Comparison of ENCODE assay signal across 1 cellular context in genomic region chr2:162113771-162114168, GRCh38.
TF ChIP-seq lines count a peak whose summit lies in the region.

No MANE protein-coding gene starts in this region.

TF ChIP-seq in HepG2, 621 proteins besides CTCF, POLR2A, EP300 and RAD21 (continued from another document):
- TF ChIP-seq ZNF503 (CRISPR knock-in tag; IDR thresholded peaks at IDR 0.05) (no peak), SIX1 (CRISPR knock-in tag; IDR thresholded peaks at IDR 0.05; ENCODE audit: borderline replicate concordance) (peak; percentile 77; the same call in 1 of the 2 replicates), BORCS8-MEF2B (CRISPR knock-in tag; IDR thresholded peaks at IDR 0.05) (no peak), MAX (IDR thresholded peaks at IDR 0.05) (peak; percentile 61), ZNF234 (CRISPR knock-in tag; conservative IDR thresholded peaks at IDR 0.05) (no peak), RAD51 (IDR thresholded peaks at IDR 0.05; ENCODE audit: borderline replicate concordance) (no peak), MAFK (conservative IDR thresholded peaks at IDR 0.05 in 1 of 2, IDR thresholded peaks at IDR 0.05 in 1 of 2; ENCODE audit: low read length in 2 of 2) (peak; percentile 85 to 89), ZNF83 (CRISPR knock-in tag; IDR thresholded peaks at IDR 0.05; ENCODE audit: borderline replicate concordance) (no peak), CBX5 (CRISPR knock-in tag; IDR thresholded peaks at IDR 0.05; ENCODE audit: borderline replicate concordance) (peak; percentile 91; the same call in 1 of the 2 replicates), GABPA (IDR thresholded peaks at IDR 0.05; ENCODE audit: low read depth, low read length) (no peak), GABPA (CRISPR knock-in tag; IDR thresholded peaks at IDR 0.05; ENCODE audit: low read depth) (0 out of 2 replicates have a peak, but pooled peaks have one; percentile 7), KAT8 (CRISPR knock-in tag; IDR thresholded peaks at IDR 0.05) (peak; percentile 86), ZBTB3 (CRISPR knock-in tag; IDR thresholded peaks at IDR 0.05; ENCODE audit: borderline replicate concordance, low read depth) (peak; percentile 93)
- TF ChIP-seq, protein P1, sequence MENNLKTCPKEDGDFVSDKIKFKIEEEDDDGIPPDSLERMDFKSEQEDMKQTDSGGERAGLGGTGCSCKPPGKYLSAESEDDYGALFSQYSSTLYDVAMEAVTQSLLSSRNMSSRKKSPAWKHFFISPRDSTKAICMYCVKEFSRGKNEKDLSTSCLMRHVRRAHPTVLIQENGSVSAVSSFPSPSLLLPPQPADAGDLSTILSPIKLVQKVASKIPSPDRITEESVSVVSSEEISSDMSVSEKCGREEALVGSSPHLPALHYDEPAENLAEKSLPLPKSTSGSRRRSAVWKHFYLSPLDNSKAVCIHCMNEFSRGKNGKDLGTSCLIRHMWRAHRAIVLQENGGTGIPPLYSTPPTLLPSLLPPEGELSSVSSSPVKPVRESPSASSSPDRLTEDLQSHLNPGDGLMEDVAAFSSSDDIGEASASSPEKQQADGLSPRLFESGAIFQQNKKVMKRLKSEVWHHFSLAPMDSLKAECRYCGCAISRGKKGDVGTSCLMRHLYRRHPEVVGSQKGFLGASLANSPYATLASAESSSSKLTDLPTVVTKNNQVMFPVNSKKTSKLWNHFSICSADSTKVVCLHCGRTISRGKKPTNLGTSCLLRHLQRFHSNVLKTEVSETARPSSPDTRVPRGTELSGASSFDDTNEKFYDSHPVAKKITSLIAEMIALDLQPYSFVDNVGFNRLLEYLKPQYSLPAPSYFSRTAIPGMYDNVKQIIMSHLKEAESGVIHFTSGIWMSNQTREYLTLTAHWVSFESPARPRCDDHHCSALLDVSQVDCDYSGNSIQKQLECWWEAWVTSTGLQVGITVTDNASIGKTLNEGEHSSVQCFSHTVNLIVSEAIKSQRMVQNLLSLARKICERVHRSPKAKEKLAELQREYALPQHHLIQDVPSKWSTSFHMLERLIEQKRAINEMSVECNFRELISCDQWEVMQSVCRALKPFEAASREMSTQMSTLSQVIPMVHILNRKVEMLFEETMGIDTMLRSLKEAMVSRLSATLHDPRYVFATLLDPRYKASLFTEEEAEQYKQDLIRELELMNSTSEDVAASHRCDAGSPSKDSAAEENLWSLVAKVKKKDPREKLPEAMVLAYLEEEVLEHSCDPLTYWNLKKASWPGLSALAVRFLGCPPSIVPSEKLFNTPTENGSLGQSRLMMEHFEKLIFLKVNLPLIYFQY (CRISPR knock-in tag; IDR thresholded peaks at IDR 0.05; ENCODE audit: borderline replicate concordance): 0 out of 2 replicates have a peak, but pooled peaks have one; percentile 72
- TF ChIP-seq, protein P2, sequence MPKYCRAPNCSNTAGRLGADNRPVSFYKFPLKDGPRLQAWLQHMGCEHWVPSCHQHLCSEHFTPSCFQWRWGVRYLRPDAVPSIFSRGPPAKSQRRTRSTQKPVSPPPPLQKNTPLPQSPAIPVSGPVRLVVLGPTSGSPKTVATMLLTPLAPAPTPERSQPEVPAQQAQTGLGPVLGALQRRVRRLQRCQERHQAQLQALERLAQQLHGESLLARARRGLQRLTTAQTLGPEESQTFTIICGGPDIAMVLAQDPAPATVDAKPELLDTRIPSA (CRISPR knock-in tag; IDR thresholded peaks at IDR 0.05; ENCODE audit: borderline replicate concordance): no peak
- TF ChIP-seq, protein P3, sequence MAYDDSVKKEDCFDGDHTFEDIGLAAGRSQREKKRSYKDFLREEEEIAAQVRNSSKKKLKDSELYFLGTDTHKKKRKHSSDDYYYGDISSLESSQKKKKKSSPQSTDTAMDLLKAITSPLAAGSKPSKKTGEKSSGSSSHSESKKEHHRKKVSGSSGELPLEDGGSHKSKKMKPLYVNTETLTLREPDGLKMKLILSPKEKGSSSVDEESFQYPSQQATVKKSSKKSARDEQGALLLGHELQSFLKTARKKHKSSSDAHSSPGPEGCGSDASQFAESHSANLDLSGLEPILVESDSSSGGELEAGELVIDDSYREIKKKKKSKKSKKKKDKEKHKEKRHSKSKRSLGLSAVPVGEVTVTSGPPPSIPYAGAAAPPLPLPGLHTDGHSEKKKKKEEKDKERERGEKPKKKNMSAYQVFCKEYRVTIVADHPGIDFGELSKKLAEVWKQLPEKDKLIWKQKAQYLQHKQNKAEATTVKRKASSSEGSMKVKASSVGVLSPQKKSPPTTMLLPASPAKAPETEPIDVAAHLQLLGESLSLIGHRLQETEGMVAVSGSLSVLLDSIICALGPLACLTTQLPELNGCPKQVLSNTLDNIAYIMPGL (CRISPR knock-in tag; IDR thresholded peaks at IDR 0.05; ENCODE audit: borderline replicate concordance in 1 of 2, low read depth in 1 of 2): 0 out of 4 replicates have a peak, but pooled peaks of 1 of the 2 experiments have one; percentile 22
